In the genomic region with DNA sequence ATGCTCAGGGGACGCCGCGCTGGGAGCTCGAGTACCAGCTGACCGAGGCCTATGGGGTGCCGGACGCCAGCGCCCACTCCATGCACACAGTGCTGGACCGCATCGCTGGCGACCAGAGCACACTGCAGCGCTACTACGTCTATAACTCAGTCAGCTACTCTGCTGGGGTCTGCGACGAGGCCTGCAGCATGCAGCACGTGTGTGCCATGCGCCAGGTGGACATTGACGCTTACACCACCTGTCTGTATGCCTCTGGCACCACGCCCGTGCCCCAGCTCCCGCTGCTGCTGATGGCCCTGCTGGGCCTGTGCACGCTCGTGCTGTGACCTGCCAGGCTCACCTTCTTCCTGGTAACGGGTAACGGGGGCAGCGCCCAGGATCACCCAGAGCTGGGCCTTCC, we compare ENCODE assay signal across 1 cellular context.
TF ChIP-seq lines count a peak whose summit lies in the region.

No MANE protein-coding gene starts in this region.

TF ChIP-seq in HCT116, 20 proteins besides CTCF, POLR2A, EP300 and RAD21 (continued from another document):
- TF ChIP-seq REST (IDR thresholded peaks at IDR 0.05; ENCODE audit: low read depth) (no peak), ZNF274 (IDR thresholded peaks at IDR 0.05; ENCODE audit: low read depth, low read length) (no peak), ATF3 (IDR thresholded peaks at IDR 0.05) (no peak), CEBPB (IDR thresholded peaks at IDR 0.05; ENCODE audit: low read depth) (no peak), YY1 (IDR thresholded peaks at IDR 0.05; ENCODE audit: extremely low read depth, insufficient replicate concordance, low read depth, low read length) (no peak), SRF (IDR thresholded peaks at IDR 0.05; ENCODE audit: low read depth) (no peak), POLR2AphosphoS5 (IDR thresholded peaks at IDR 0.05; ENCODE audit: low read depth, low read length) (no peak), FOSL1 (IDR thresholded peaks at IDR 0.05; ENCODE audit: low read depth) (no peak), EGR1 (IDR thresholded peaks at IDR 0.05; ENCODE audit: low read depth) (no peak)
- TF ChIP-seq, protein P1, sequence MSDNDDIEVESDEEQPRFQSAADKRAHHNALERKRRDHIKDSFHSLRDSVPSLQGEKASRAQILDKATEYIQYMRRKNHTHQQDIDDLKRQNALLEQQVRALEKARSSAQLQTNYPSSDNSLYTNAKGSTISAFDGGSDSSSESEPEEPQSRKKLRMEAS (IDR thresholded peaks at IDR 0.05): no peak
